Comparison of ENCODE assay signal across 17 cellular contexts in the genomic region with DNA sequence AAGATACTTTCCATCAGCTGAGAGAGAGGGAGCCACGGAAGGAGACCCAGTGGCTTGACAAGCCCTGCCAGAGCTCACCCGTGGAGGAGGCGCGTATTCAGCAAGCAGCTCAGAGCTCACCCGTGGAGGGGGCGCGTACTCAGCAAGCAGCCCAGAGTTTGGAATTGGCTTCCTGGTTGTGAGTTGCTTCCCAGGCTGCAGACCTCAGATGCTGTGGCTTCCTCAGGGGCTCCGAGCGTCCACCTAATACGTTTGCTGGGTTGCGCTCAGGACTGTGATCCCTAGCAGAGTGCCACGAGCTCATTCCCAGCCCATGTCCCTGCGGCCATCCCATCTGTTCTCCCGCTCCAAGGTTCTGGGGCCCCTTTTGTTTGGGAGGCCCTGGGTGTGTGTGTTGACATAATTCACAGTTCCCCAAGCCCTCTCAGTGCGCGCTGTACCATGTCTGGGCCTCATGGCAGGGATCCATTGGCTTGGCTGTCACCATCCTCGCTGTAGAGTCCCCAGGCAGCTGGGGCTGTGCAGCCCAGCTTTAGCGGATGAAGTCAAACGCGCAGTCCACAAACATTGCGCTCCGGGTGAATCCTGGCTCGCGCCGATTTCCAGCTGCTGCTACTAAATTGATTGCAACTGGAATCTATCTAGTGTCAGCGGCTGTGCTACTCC. TPM values are rescaled to one million over a fixed set of nuclear protein-coding genes. Genes with fewer than 3 reads are reported as not detected.
DNase-seq lines count a peak whose midpoint lies in the region; ATAC-seq, FAIRE-seq and TF ChIP-seq lines count a peak whose summit lies in the region.
"Had no signal": no experiment of that assay in that cellular context is flagged by ENCODE, and none has a peak within 500 bp of the region (broad histone marks: within the 10 kb centered on the region; RNA-seq: fewer than 3 reads in every experiment).

No MANE protein-coding gene starts in this region.

- DNase-seq in DMS79 (lab: John Stamatoyannopoulos, UW), result peak; percentile 15
- DNase-seq in DMS79 treated with DMSO at 0.1 percent for 48 hours (lab: John Stamatoyannopoulos, UW), result no peak
- peak; percentile 80 for DNase-seq in NCI-H345 (lab: John Stamatoyannopoulos, UW)
- DNase-seq in retina, result peak; percentile 75
- no peak for DNase-seq in NOMO-1 treated with DMSO at 0.1 percent for 48 hours (lab: John Stamatoyannopoulos, UW; ENCODE audit: unreplicated experiment)
- DNase-seq in HepG2 (ENCODE audit: low spot score), result no peak
- DNase-seq: 8988T; activated CD4-positive, alpha-beta T cell treated with anti-CD3 and anti-CD28 coated beads, Interleukin-2, amount 50 U/mL, for 48 hours; activated T-cell treated with anti-CD3 and anti-CD28 coated beads, Interleukin-2, amount 50 U/mL, for 48 hours; NCI-H1930; SJCRH30 had no signal

- CTCF ChIA-PET in HepG2 (lab: Yijun Ruan, JAX; ENCODE audit: low intra/inter-chr PET ratio, low total read pairs), result no interaction called here

- no peaks in the 10 kb centered on the region for H4K20me1 ChIP-seq in HepG2 (ENCODE audit: insufficient read depth, low read length)

- POLR2A ChIA-PET in HepG2 (lab: Yijun Ruan, JAX), result no interaction called here

- H3K27ac ChIP-seq in HepG2 (ENCODE audit: extremely low read length, insufficient read depth, low read length), result no peak overlapping the region
- H3K27ac ChIP-seq: gastroesophageal sphincter, psoas muscle, SJCRH30 had no signal

- no peak for TF ChIP-seq POLR2A in HepG2 (IDR thresholded peaks at IDR 0.05; ENCODE audit: insufficient read depth in 1 of 2, low read depth in 2 of 2, low read length in 2 of 2)

- 0% methylated on average over 1 of the region's 26 CpGs for WGBS in HepG2 (ENCODE audit: low lambda C conversion rate)

- no peaks in the 10 kb centered on the region for H3K36me3 ChIP-seq in HepG2 (replicated peaks in 1 of 2; ENCODE audit: control insufficient read depth in 1 of 2, insufficient read depth in 2 of 2, low read length in 2 of 2)
- H3K36me3 ChIP-seq: gastroesophageal sphincter, SJCRH30 had no signal

- no peak for TF ChIP-seq CTCF in HepG2 (CRISPR knock-in tag; IDR thresholded peaks at IDR 0.05)

- intact Hi-C loops in HepG2 (cut with micrococcal nuclease; ENCODE audit: unreplicated experiment), result loop anchor here (2.0 kb wide), 1 partner anchor 85 kb away; no protein-coding TSS in a partner anchor

- H2AFZ ChIP-seq in HepG2 (ENCODE audit: low read length), result no peak overlapping the region

- in situ Hi-C loops in HepG2 (cut with HindIII; ENCODE audit: extremely low pct_ligation_motif_present, low pct_unique_long_range_greater_than_20kb), result loop anchor here (10.0 kb wide), 1 partner anchor 167 kb away; no protein-coding TSS in a partner anchor

- BruUV-seq in HepG2 (replicated peaks; lab: Mats Ljungman, UMichigan), result no TSS peak

- no peak for TF ChIP-seq RAD21 in HepG2 (CRISPR knock-in tag; IDR thresholded peaks at IDR 0.05)

- no peaks in the 10 kb centered on the region for H3K4me1 ChIP-seq in HepG2 (ENCODE audit: insufficient read depth, low read length)
- H3K4me1 ChIP-seq: psoas muscle, SJCRH30 had no signal

- H3K79me2 ChIP-seq in HepG2 (ENCODE audit: insufficient read depth, low read length), result no peaks in the 10 kb centered on the region

- FAIRE-seq in HepG2 (lab: Jason Lieb, UNC), result no peak
- FAIRE-seq: G401.6 had no signal

- H3K9me3 ChIP-seq in iPS-18c (ENCODE audit: control insufficient read depth, insufficient read depth, low read length), result no peaks in the 10 kb centered on the region
- no peaks in the 10 kb centered on the region for H3K9me3 ChIP-seq in HepG2 (ENCODE audit: low read length)
- H3K9me3 ChIP-seq: gastroesophageal sphincter, psoas muscle, SJCRH30 had no signal

- H3K4me3 ChIP-seq in iPS-18c (ENCODE audit: insufficient read depth, low read depth, low read length) (0 out of 2 replicates have a peak overlapping the region, but pooled peaks have one; percentile 9), HepG2 (replicated peaks in 1 of 3; ENCODE audit: insufficient read depth in 1 of 3, low read depth in 2 of 3, low read length in 3 of 3) (no peak overlapping the region)
- H3K4me3 ChIP-seq: gastroesophageal sphincter, psoas muscle, SJCRH30 had no signal

- H3K9ac ChIP-seq in HepG2 (ENCODE audit: insufficient read depth, low read depth, low read length), result no peak overlapping the region

- H3K4me2 ChIP-seq in HepG2 (ENCODE audit: low read depth, low read length), result no peak overlapping the region

- peaks cover 1 to 43% of the 10 kb centered on the region in 2 experiments for H3K27me3 ChIP-seq in HepG2 (ENCODE audit: control insufficient read depth in 1 of 2, insufficient read depth in 2 of 2, low read length in 2 of 2)

- TF ChIP-seq EP300 in HepG2 (IDR thresholded peaks at IDR 0.05; ENCODE audit: low read depth in 2 of 2, low read length in 2 of 2), result no peak
- TF ChIP-seq EP300 in HepG2 (CRISPR knock-in tag; IDR thresholded peaks at IDR 0.05; ENCODE audit: borderline replicate concordance), result no peak

- ATAC-seq in esophagus mucosa, result no peak
- no peak for ATAC-seq in HepG2
- ATAC-seq: gastroesophageal sphincter, psoas muscle had no signal

TF ChIP-seq in HepG2, 621 proteins besides CTCF, POLR2A, EP300 and RAD21:
- no peak for TF ChIP-seq TOE1 (CRISPR knock-in tag; IDR thresholded peaks at IDR 0.05)
TF ChIP-seq in HepG2: peak in this region for 0.

RNA-seq across cellular contexts. Expression of a gene that starts 3.6 kb away (rescaled TPM):
- total RNA-seq in esophagus mucosa, result 0.44 TPM
- not detected in 2 replicates for total RNA-seq in HepG2 (2016; rRNA removed; fragmentation: Illumina TruSeq; extraction: Trizol)
- total RNA-seq in HepG2 (2016; cell fraction: cytosol; rRNA removed; fragmentation: Illumina TruSeq; extraction: Trizol; ENCODE audit: low read depth), result not detected in 2 replicates
- total RNA-seq in HepG2 (2016; cell fraction: insoluble cytoplasmic fraction; rRNA removed; fragmentation: Illumina TruSeq; extraction: Trizol), result not detected in 2 replicates
- total RNA-seq in HepG2 (2016; cell fraction: membrane; rRNA removed; fragmentation: Illumina TruSeq; extraction: Trizol), result not detected in 2 replicates
- total RNA-seq in HepG2 (2016; cell fraction: nucleus; rRNA removed; fragmentation: Illumina TruSeq; extraction: Trizol), result not detected in 2 replicates
- not detected in 2 replicates for polyA plus RNA-seq in HepG2 (2011; rRNA removed)
- not detected in 2 replicates for polyA plus RNA-seq in HepG2 (2011; cell fraction: cytosol; rRNA removed)
- polyA plus RNA-seq in HepG2 (2011; cell fraction: nucleus; rRNA removed), result not detected in 2 replicates
- polyA plus RNA-seq in HepG2 (2012), result not detected in 2 replicates
- polyA plus RNA-seq in HepG2 (2016; cell fraction: cytosol; fragmentation: Illumina TruSeq; extraction: Trizol; ENCODE audit: low read depth), result not detected in 2 replicates
- not detected in 2 replicates for polyA plus RNA-seq in HepG2 (2016; cell fraction: insoluble cytoplasmic fraction; fragmentation: Illumina TruSeq; extraction: Trizol; ENCODE audit: low read depth)
- not detected in 2 replicates for polyA plus RNA-seq in HepG2 (2016; cell fraction: membrane; fragmentation: Illumina TruSeq; extraction: Trizol; ENCODE audit: low read depth)
- not detected in 2 replicates for polyA plus RNA-seq in HepG2 (2016; cell fraction: nucleus; fragmentation: Illumina TruSeq; extraction: Trizol; ENCODE audit: insufficient read depth, low read depth)
- polyA minus RNA-seq in HepG2 (2011; rRNA and poly(A)+ RNA removed; ENCODE audit: low replicate concordance), result not detected in 2 replicates
- polyA minus RNA-seq in HepG2 (2011; cell fraction: cytosol; rRNA and poly(A)+ RNA removed), result not detected in 2 replicates
- not detected in 2 replicates for polyA minus RNA-seq in HepG2 (2011; cell fraction: nucleus; rRNA and poly(A)+ RNA removed)
- total RNA-seq: LHCN-M2, SJCRH30 had no signal

Comparison
In these comparisons a context has a peak if more than half of its experiments do, and no peak if none do; other contexts are left out.
1. DNase-seq: peak in DMS79 (single experiment), NCI-H345 (single experiment) and retina (single experiment); none in DMS79 treated with DMSO at 0.1 percent for 48 hours (single experiment), NOMO-1 treated with DMSO at 0.1 percent for 48 hours (single experiment) and HepG2 (single experiment).